1 cellular context compared by ENCODE assay signal in the genomic region with DNA sequence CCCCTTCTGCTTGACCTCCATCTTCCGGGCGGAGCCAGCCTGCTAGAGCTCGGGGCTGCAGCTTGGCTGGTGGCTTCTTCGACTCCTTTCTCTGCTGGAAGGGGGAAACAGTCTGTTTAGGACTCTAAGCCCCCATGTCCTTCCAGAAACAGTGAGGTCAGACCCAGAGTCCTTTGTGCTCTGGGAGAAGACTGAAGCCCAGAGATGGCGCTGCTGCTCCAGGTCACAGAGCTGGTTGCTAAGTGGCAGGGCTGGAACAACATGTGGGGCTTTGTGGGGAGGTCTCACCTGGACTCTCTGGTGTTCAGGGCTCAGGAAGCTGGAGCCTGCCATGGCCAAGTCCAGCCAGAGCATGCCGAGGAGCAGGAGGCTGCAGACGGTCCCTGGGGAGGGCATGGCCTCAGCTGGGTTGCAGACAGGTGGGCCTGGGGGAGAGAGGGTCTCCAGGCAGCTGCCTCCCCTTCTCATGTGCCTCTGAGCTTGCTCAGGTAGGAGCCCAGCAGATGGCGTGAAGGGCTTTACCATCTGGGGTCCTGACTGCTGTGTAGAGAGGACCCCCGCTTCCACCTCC.
TF ChIP-seq lines count a peak whose summit lies in the region.

No MANE protein-coding gene starts in this region.

TF ChIP-seq in WTC11, 78 proteins besides CTCF, POLR2A, EP300 and RAD21:
- TF ChIP-seq ZNF423 (CRISPR knock-in tag; IDR thresholded peaks at IDR 0.05): no peak
- no peak for TF ChIP-seq FOXK1 (CRISPR knock-in tag; IDR thresholded peaks at IDR 0.05)
- TF ChIP-seq, protein P1, sequence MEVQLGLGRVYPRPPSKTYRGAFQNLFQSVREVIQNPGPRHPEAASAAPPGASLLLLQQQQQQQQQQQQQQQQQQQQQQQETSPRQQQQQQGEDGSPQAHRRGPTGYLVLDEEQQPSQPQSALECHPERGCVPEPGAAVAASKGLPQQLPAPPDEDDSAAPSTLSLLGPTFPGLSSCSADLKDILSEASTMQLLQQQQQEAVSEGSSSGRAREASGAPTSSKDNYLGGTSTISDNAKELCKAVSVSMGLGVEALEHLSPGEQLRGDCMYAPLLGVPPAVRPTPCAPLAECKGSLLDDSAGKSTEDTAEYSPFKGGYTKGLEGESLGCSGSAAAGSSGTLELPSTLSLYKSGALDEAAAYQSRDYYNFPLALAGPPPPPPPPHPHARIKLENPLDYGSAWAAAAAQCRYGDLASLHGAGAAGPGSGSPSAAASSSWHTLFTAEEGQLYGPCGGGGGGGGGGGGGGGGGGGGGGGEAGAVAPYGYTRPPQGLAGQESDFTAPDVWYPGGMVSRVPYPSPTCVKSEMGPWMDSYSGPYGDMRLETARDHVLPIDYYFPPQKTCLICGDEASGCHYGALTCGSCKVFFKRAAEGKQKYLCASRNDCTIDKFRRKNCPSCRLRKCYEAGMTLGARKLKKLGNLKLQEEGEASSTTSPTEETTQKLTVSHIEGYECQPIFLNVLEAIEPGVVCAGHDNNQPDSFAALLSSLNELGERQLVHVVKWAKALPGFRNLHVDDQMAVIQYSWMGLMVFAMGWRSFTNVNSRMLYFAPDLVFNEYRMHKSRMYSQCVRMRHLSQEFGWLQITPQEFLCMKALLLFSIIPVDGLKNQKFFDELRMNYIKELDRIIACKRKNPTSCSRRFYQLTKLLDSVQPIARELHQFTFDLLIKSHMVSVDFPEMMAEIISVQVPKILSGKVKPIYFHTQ (CRISPR knock-in tag; IDR thresholded peaks at IDR 0.05): no peak
- TF ChIP-seq, protein P2, sequence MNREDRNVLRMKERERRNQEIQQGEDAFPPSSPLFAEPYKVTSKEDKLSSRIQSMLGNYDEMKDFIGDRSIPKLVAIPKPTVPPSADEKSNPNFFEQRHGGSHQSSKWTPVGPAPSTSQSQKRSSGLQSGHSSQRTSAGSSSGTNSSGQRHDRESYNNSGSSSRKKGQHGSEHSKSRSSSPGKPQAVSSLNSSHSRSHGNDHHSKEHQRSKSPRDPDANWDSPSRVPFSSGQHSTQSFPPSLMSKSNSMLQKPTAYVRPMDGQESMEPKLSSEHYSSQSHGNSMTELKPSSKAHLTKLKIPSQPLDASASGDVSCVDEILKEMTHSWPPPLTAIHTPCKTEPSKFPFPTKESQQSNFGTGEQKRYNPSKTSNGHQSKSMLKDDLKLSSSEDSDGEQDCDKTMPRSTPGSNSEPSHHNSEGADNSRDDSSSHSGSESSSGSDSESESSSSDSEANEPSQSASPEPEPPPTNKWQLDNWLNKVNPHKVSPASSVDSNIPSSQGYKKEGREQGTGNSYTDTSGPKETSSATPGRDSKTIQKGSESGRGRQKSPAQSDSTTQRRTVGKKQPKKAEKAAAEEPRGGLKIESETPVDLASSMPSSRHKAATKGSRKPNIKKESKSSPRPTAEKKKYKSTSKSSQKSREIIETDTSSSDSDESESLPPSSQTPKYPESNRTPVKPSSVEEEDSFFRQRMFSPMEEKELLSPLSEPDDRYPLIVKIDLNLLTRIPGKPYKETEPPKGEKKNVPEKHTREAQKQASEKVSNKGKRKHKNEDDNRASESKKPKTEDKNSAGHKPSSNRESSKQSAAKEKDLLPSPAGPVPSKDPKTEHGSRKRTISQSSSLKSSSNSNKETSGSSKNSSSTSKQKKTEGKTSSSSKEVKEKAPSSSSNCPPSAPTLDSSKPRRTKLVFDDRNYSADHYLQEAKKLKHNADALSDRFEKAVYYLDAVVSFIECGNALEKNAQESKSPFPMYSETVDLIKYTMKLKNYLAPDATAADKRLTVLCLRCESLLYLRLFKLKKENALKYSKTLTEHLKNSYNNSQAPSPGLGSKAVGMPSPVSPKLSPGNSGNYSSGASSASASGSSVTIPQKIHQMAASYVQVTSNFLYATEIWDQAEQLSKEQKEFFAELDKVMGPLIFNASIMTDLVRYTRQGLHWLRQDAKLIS (CRISPR knock-in tag; IDR thresholded peaks at IDR 0.05; ENCODE audit: borderline replicate concordance): no peak
- TF ChIP-seq, protein P3, sequence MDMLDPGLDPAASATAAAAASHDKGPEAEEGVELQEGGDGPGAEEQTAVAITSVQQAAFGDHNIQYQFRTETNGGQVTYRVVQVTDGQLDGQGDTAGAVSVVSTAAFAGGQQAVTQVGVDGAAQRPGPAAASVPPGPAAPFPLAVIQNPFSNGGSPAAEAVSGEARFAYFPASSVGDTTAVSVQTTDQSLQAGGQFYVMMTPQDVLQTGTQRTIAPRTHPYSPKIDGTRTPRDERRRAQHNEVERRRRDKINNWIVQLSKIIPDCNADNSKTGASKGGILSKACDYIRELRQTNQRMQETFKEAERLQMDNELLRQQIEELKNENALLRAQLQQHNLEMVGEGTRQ (CRISPR knock-in tag; IDR thresholded peaks at IDR 0.05): no peak
- TF ChIP-seq ESRRA (CRISPR knock-in tag; IDR thresholded peaks at IDR 0.05; ENCODE audit: borderline replicate concordance): no peak
- TF ChIP-seq, protein P4, sequence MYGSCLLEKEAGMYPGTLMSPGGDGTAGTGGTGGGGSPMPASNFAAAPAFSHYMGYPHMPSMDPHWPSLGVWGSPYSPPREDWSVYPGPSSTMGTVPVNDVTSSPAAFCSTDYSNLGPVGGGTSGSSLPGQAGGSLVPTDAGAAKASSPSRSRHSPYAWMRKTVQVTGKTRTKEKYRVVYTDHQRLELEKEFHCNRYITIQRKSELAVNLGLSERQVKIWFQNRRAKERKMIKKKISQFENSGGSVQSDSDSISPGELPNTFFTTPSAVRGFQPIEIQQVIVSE (CRISPR knock-in tag; IDR thresholded peaks at IDR 0.05; ENCODE audit: borderline replicate concordance): no peak
- no peak for TF ChIP-seq JUN (CRISPR knock-in tag; IDR thresholded peaks at IDR 0.05)
- TF ChIP-seq ZNF396 (CRISPR knock-in tag; IDR thresholded peaks at IDR 0.05; ENCODE audit: borderline replicate concordance): no peak
- no peak for TF ChIP-seq TEAD1 (CRISPR knock-in tag; IDR thresholded peaks at IDR 0.05)
- no peak for TF ChIP-seq ATF1 (CRISPR knock-in tag; IDR thresholded peaks at IDR 0.05)
- TF ChIP-seq NFYB (CRISPR knock-in tag; conservative IDR thresholded peaks at IDR 0.05; ENCODE audit: low read depth): no peak
- no peak for TF ChIP-seq OVOL2 (CRISPR knock-in tag; IDR thresholded peaks at IDR 0.05; ENCODE audit: borderline replicate concordance)
- TF ChIP-seq, protein P5, sequence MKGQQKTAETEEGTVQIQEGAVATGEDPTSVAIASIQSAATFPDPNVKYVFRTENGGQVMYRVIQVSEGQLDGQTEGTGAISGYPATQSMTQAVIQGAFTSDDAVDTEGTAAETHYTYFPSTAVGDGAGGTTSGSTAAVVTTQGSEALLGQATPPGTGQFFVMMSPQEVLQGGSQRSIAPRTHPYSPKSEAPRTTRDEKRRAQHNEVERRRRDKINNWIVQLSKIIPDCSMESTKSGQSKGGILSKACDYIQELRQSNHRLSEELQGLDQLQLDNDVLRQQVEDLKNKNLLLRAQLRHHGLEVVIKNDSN (CRISPR knock-in tag; IDR thresholded peaks at IDR 0.05): no peak
- no peak for TF ChIP-seq NR3C1 (CRISPR knock-in tag; conservative IDR thresholded peaks at IDR 0.05; ENCODE audit: low read depth)
- TF ChIP-seq ZNF263 (CRISPR knock-in tag; IDR thresholded peaks at IDR 0.05; ENCODE audit: low read depth): no peak
TF ChIP-seq in WTC11: peak in this region for 0.
